ENCODE assay signal across 20 cellular contexts in genomic region chr4:6961496-6962210, GRCh38. TPM values are rescaled to one million over a fixed set of nuclear protein-coding genes. Genes with fewer than 3 reads are reported as not detected.
A peak's percentile ranks its signal among the peaks of the same experiment; 100 is the strongest.
DNase-seq lines count a peak whose midpoint lies in the region; ATAC-seq and TF ChIP-seq lines count a peak whose summit lies in the region.
"Had no signal": no experiment of that assay in that cellular context is flagged by ENCODE, and none has a peak within 500 bp of the region (broad histone marks: within the 10 kb centered on the region; RNA-seq: fewer than 3 reads in every experiment).

No MANE protein-coding gene starts in this region.

- TF ChIP-seq CTCF in endodermal cell (conservative IDR thresholded peaks at IDR 0.05) (no peak), neural progenitor cell (IDR thresholded peaks at IDR 0.05) (no peak)

- peak; percentile 18 for DNase-seq in NCI-H69 (lab: John Stamatoyannopoulos, UW)
- no peak for DNase-seq in endodermal cell
- peak; percentile 36 for DNase-seq in neural progenitor cell (ENCODE audit: low spot score)
- no peak for DNase-seq in NCI-H2196 treated with DMSO at 0.1 percent for 48 hours (lab: John Stamatoyannopoulos, UW; ENCODE audit: unreplicated experiment)
- no peak for DNase-seq in globus pallidus (ENCODE audit: low spot score)
- DNase-seq: activated CD4-positive, alpha-beta memory T cell treated with anti-CD3 and anti-CD28 coated beads for 36 hours; activated T-cell treated with anti-CD3 and anti-CD28 coated beads, Interleukin-2, amount 50 U/mL, for 24 hours; DND-41; GM23248; left ventricle myocardium superior; MM.1S; psoas muscle; stimulated activated CD4-positive, alpha-beta T cell treated with anti-CD3 and anti-CD28 coated beads, Interleukin-12 subunit alpha, Interleukin-12 subunit beta, amount 100 ng/mL, for 4 hours; WERI-Rb-1 had no signal

- H3K4me1 Mint-ChIP-seq in endodermal cell: peaks cover 9% of the 10 kb centered on the region
- peaks cover 51% of the 10 kb centered on the region for H3K4me1 Mint-ChIP-seq in neural progenitor cell

- H3K4me1 ChIP-seq in BLaER1: peaks cover 100% of the 10 kb centered on the region
- no peaks in the 10 kb centered on the region for H3K4me1 ChIP-seq in endodermal cell (ENCODE audit: control insufficient read depth, insufficient read depth, low read length)
- H3K4me1 ChIP-seq in neural progenitor cell: peaks cover 44% of the 10 kb centered on the region

- H4K20me1 ChIP-seq in BLaER1 (peaks cover 100% of the 10 kb centered on the region), neural progenitor cell (ENCODE audit: low read depth) (peaks cover 91% of the 10 kb centered on the region)

- ATAC-seq in HG02852 (IDR thresholded peaks at IDR 0.05; ENCODE audit: unreplicated experiment) (no peak), HG03442 (IDR thresholded peaks at IDR 0.05; ENCODE audit: unreplicated experiment) (no peak)
- ATAC-seq: activated naive CD4-positive, alpha-beta T cell treated with anti-CD3 and anti-CD28 coated beads, Interleukin-2, amount 50 U/mL, for 72 hours; left ventricle myocardium superior; psoas muscle; Right ventricle myocardium inferior had no signal

- H3K9me3 ChIP-seq in BLaER1 (no peaks in the 10 kb centered on the region), endodermal cell (ENCODE audit: control insufficient read depth, low read length) (no peaks in the 10 kb centered on the region), neural progenitor cell (ENCODE audit: low read depth) (no peaks in the 10 kb centered on the region)
- H3K9me3 ChIP-seq: psoas muscle had no signal

- H3K4me3 Mint-ChIP-seq in endodermal cell (no peak overlapping the region), neural progenitor cell (peak overlapping the region; percentile 67)
- H3K4me3 Mint-ChIP-seq: activated CD4-positive, alpha-beta memory T cell treated with anti-CD3 and anti-CD28 coated beads for 36 hours; activated T-cell treated with anti-CD3 and anti-CD28 coated beads, Interleukin-2, amount 50 U/mL, for 24 hours had no signal

- no peak overlapping the region for H2AFZ ChIP-seq in neural progenitor cell (replicated peaks)
- H2AFZ ChIP-seq: GM23248 had no signal

- H3K4me2 ChIP-seq in BLaER1: peak overlapping the region; percentile 90
- H3K4me2 ChIP-seq in neural progenitor cell: peak overlapping the region; percentile 78

- 0 out of 2 replicates have a peak overlapping the region, but pooled peaks have one; percentile 18 for H3K9ac ChIP-seq in BLaER1
- H3K9ac ChIP-seq in endodermal cell (ENCODE audit: extremely low read depth, low read length, poor library complexity, severe bottlenecking): no peak overlapping the region
- no peak overlapping the region for H3K9ac ChIP-seq in neural progenitor cell
- H3K9ac ChIP-seq: GM23248 had no signal

- H3K27ac Mint-ChIP-seq in endodermal cell (peak overlapping the region; percentile 79), neural progenitor cell (peak overlapping the region; percentile 73)
- H3K27ac Mint-ChIP-seq: activated CD4-positive, alpha-beta memory T cell treated with anti-CD3 and anti-CD28 coated beads for 36 hours; activated T-cell treated with anti-CD3 and anti-CD28 coated beads, Interleukin-2, amount 50 U/mL, for 24 hours; IgD-negative memory B cell had no signal

- H3K9me3 Mint-ChIP-seq in endodermal cell (no peaks in the 10 kb centered on the region), neural progenitor cell (no peaks in the 10 kb centered on the region)
- H3K9me3 Mint-ChIP-seq: activated CD4-positive, alpha-beta memory T cell treated with anti-CD3 and anti-CD28 coated beads for 36 hours; activated naive CD4-positive, alpha-beta T cell treated with anti-CD3 and anti-CD28 coated beads, Interleukin-2, amount 50 U/mL, for 72 hours; activated T-cell treated with anti-CD3 and anti-CD28 coated beads, Interleukin-2, amount 50 U/mL, for 24 hours; IgD-negative memory B cell had no signal

- H3K27me3 ChIP-seq in BLaER1 (no peaks in the 10 kb centered on the region), endodermal cell (ENCODE audit: control insufficient read depth, insufficient read depth, low read length, poor library complexity, severe bottlenecking) (no peaks in the 10 kb centered on the region), neural progenitor cell (no peaks in the 10 kb centered on the region)

- H3K36me3 ChIP-seq in BLaER1: peaks cover 42% of the 10 kb centered on the region
- no peaks in the 10 kb centered on the region for H3K36me3 ChIP-seq in endodermal cell (ENCODE audit: control insufficient read depth, insufficient read depth, low read length)
- no peaks in the 10 kb centered on the region for H3K36me3 ChIP-seq in neural progenitor cell
- H3K36me3 ChIP-seq: WERI-Rb-1 had no signal

- WGBS in endodermal cell (ENCODE audit: insufficient coverage in 1 of 2, insufficient read length in 1 of 2), 2 experiments: 88 to 92% methylated on average over 12 to 20 of the region's 20 CpGs

- H3K36me3 Mint-ChIP-seq in endodermal cell (ENCODE audit: low read depth) (no peaks in the 10 kb centered on the region), neural progenitor cell (no peaks in the 10 kb centered on the region)
- H3K36me3 Mint-ChIP-seq: activated CD4-positive, alpha-beta memory T cell treated with anti-CD3 and anti-CD28 coated beads for 36 hours; activated naive CD4-positive, alpha-beta T cell treated with anti-CD3 and anti-CD28 coated beads, Interleukin-2, amount 50 U/mL, for 72 hours; IgD-negative memory B cell had no signal

- H3K27ac ChIP-seq in BLaER1: peak overlapping the region; percentile 65
- H3K27ac ChIP-seq in endodermal cell (ENCODE audit: low read depth, low read length): peak overlapping the region; percentile 90
- H3K27ac ChIP-seq in neural progenitor cell: no peak overlapping the region
- H3K27ac ChIP-seq: GM23248, psoas muscle, WERI-Rb-1 had no signal

- peaks cover 26% of the 10 kb centered on the region for H3F3A ChIP-seq in neural progenitor cell (ENCODE audit: low read depth)

- H3K79me2 ChIP-seq in neural progenitor cell (ENCODE audit: low read depth): peaks cover 88% of the 10 kb centered on the region

- H3K27me3 Mint-ChIP-seq in endodermal cell (ENCODE audit: insufficient read depth) (no peaks in the 10 kb centered on the region), neural progenitor cell (ENCODE audit: insufficient read depth, low read depth) (peaks cover 3% of the 10 kb centered on the region)
- H3K27me3 Mint-ChIP-seq: activated CD4-positive, alpha-beta memory T cell treated with anti-CD3 and anti-CD28 coated beads for 36 hours; activated T-cell treated with anti-CD3 and anti-CD28 coated beads, Interleukin-2, amount 50 U/mL, for 24 hours had no signal

- H3K4me3 ChIP-seq in BLaER1 (no peak overlapping the region), endodermal cell (ENCODE audit: low read length) (no peak overlapping the region), neural progenitor cell (peak overlapping the region; percentile 26)
- H3K4me3 ChIP-seq: GM23248, psoas muscle had no signal

RNA-seq across cellular contexts. Expression of gene TBC1D14, which starts 52.0 kb away (rescaled TPM):
- total RNA-seq in endodermal cell (10 to 100 TPM; 42.3 to 43.5 TPM), neural progenitor cell (ENCODE audit: low replicate concordance) (47.9 and 58.8 TPM in 2 replicates)
- 40.4 TPM for polyA plus RNA-seq in endodermal cell (2013, experiment 1 of 2)
- polyA plus RNA-seq in endodermal cell (2013, experiment 2 of 2): 42.0 TPM

Comparison
In these comparisons a context has a peak if more than half of its experiments do, and no peak if none do; other contexts are left out.
1. DNase-seq: peak in NCI-H69 (single experiment) and neural progenitor cell (single experiment); none in endodermal cell (single experiment), NCI-H2196 treated with DMSO at 0.1 percent for 48 hours (single experiment) and globus pallidus (single experiment).